In genomic region chr11:112670806-112671570, GRCh38 we compare ENCODE assay signal across 16 cellular contexts.
DNase-seq lines count a peak whose midpoint lies in the region; ATAC-seq and TF ChIP-seq lines count a peak whose summit lies in the region.
"Had no signal": no experiment of that assay in that cellular context is flagged by ENCODE, and none has a peak within 500 bp of the region (broad histone marks: within the 10 kb centered on the region; RNA-seq: fewer than 3 reads in every experiment).

No MANE protein-coding gene starts in this region.

- WGBS in aorta, 2 donors, result 78 to 84% methylated on average over 7 of the region's 7 CpGs

- no peaks in the 10 kb centered on the region for H3K27me3 ChIP-seq in aorta (ENCODE audit: control insufficient read depth in 1 of 2, insufficient read depth in 2 of 2, low read length in 1 of 2)
- H3K27me3 ChIP-seq: BLaER1 had no signal

- H3K9me3 Mint-ChIP-seq in stimulated activated naive CD8-positive, alpha-beta T cell treated with anti-CD3 and anti-CD28 coated beads, Interleukin-15, amount 100 ng/mL, for 72 hours, result peaks cover 0 to 14% of the 10 kb centered on the region in 2 donors

- H3K9me3 ChIP-seq in aorta (ENCODE audit: control insufficient read depth, low read length), result peaks cover 1% of the 10 kb centered on the region

- peak; percentile 19 for ATAC-seq in stimulated activated naive CD8-positive, alpha-beta T cell treated with anti-CD3 and anti-CD28 coated beads, Interleukin-15, Interleukin-2, amounts not matched to agents 100 U/mL and 50 U/mL, for 24 hours
- ATAC-seq in stimulated activated naive CD8-positive, alpha-beta T cell treated with anti-CD3 and anti-CD28 coated beads, Interleukin-15, amount 100 ng/mL, for 72 hours, result no peak
- ATAC-seq in sciatic nerve (peak; percentile 42), aorta (ENCODE audit: low FRiP score) (peak; percentile 22), GM18868 (IDR thresholded peaks at IDR 0.05; ENCODE audit: unreplicated experiment) (no peak)
- ATAC-seq: GM23338 had no signal

- intact Hi-C loops in sciatic nerve (cut with DNase I) (no loop called here), aorta (cut with DNase I) (no loop called here)

- no peaks in the 10 kb centered on the region for H3K36me3 ChIP-seq in aorta (ENCODE audit: control insufficient read depth in 1 of 2, insufficient read depth in 2 of 2, low read length in 1 of 2)
- H3K36me3 ChIP-seq: BLaER1 had no signal

- H3K4me3 ChIP-seq in aorta (ENCODE audit: low read length in 2 of 2), result no peak overlapping the region
- H3K4me3 ChIP-seq: BLaER1, GM23338 had no signal

- DNase-seq in stimulated activated naive CD8-positive, alpha-beta T cell treated with anti-CD3 and anti-CD28 coated beads, Interleukin-15, Interleukin-2, amounts not matched to agents 100 U/mL and 50 U/mL, for 24 hours, result no peak
- no peak for DNase-seq in stimulated activated naive CD8-positive, alpha-beta T cell treated with anti-CD3 and anti-CD28 coated beads, Interleukin-15, amount 100 ng/mL, for 72 hours
- DNase-seq in medulla oblongata (ENCODE audit: extremely low spot score), result peak; percentile 70
- no peak for DNase-seq in sciatic nerve (ENCODE audit: low spot score)
- no peak for DNase-seq in aorta
- no peak for DNase-seq in GM20000 (ENCODE audit: low spot score)
- DNase-seq in NCI-H1417 treated with DMSO at 0.1 percent for 48 hours (lab: John Stamatoyannopoulos, UW), result no peak
- DNase-seq: Caco-2; CD8-positive, alpha-beta memory T cell; DND-41; GDM1; H7 had no signal

- H3K27ac Mint-ChIP-seq in stimulated activated naive CD8-positive, alpha-beta T cell treated with anti-CD3 and anti-CD28 coated beads, Interleukin-15, amount 100 ng/mL, for 72 hours, result no peak overlapping the region
- H3K27ac Mint-ChIP-seq: GM23338 had no signal

- H3K4me3 Mint-ChIP-seq in stimulated activated naive CD8-positive, alpha-beta T cell treated with anti-CD3 and anti-CD28 coated beads, Interleukin-15, amount 100 ng/mL, for 72 hours, result no peak overlapping the region
- H3K4me3 Mint-ChIP-seq: CD8-positive, alpha-beta memory T cell; GM23338 had no signal

- H3K4me1 ChIP-seq in aorta (ENCODE audit: control insufficient read depth in 1 of 2, insufficient read depth in 2 of 2, low read length in 2 of 2), result no peaks in the 10 kb centered on the region
- H3K4me1 ChIP-seq: BLaER1, Caco-2 had no signal

- H3K27ac ChIP-seq in aorta (ENCODE audit: low read depth in 1 of 2, low read length in 2 of 2), result no peak overlapping the region
- H3K27ac ChIP-seq: 22Rv1, BLaER1 had no signal

- H3K27me3 Mint-ChIP-seq in stimulated activated naive CD8-positive, alpha-beta T cell treated with anti-CD3 and anti-CD28 coated beads, Interleukin-15, amount 100 ng/mL, for 72 hours, result peaks cover 36% of the 10 kb centered on the region

- TF ChIP-seq CTCF in GM20000 (IDR thresholded peaks at IDR 0.05; ENCODE audit: extremely low read depth, missing control alignments), result no peak

- no peaks in the 10 kb centered on the region for H3K4me1 Mint-ChIP-seq in stimulated activated naive CD8-positive, alpha-beta T cell treated with anti-CD3 and anti-CD28 coated beads, Interleukin-15, amount 100 ng/mL, for 72 hours
- H3K4me1 Mint-ChIP-seq: CD8-positive, alpha-beta memory T cell had no signal

Comparison
In these comparisons a context has a peak if more than half of its experiments do, and no peak if none do; other contexts are left out.
1. ATAC-seq: peak in stimulated activated naive CD8-positive, alpha-beta T cell treated with anti-CD3 and anti-CD28 coated beads, Interleukin-15, Interleukin-2, amounts not matched to agents 100 U/mL and 50 U/mL, for 24 hours (single experiment), sciatic nerve (single experiment) and aorta (single experiment); none in stimulated activated naive CD8-positive, alpha-beta T cell treated with anti-CD3 and anti-CD28 coated beads, Interleukin-15, amount 100 ng/mL, for 72 hours (single experiment) and GM18868 (single experiment).